ENCODE assay signal across 26 cellular contexts in genomic region chr2:78602862-78603261, GRCh38.
"Had no signal": no experiment of that assay in that cellular context is flagged by ENCODE, and none has a peak within 500 bp of the region (broad histone marks: within the 10 kb centered on the region; RNA-seq: fewer than 3 reads in every experiment).

No MANE protein-coding gene starts in this region.

- H3K27ac ChIP-seq: stomach, suprapubic skin, testis, thoracic aorta, thyroid gland, tibial artery, tibial nerve, transverse colon, upper lobe of left lung, upper lobe of right lung, uterus, vagina had no signal

- H3K27me3 ChIP-seq: stomach, suprapubic skin, testis, thyroid gland, tibial artery, tibial nerve, transverse colon, upper lobe of left lung, upper lobe of right lung, uterus, vagina had no signal

- H3K4me3 ChIP-seq: stomach, suprapubic skin, testis, thoracic aorta, thyroid gland, tibial artery, tibial nerve, transverse colon, upper lobe of left lung, upper lobe of right lung, uterus, vagina had no signal

- H3K9me3 ChIP-seq: stomach, suprapubic skin, testis, thoracic aorta, thyroid gland, tibial artery, tibial nerve, transverse colon, upper lobe of left lung, upper lobe of right lung, uterus, vagina had no signal

- FAIRE-seq: urothelium cell line had no signal

- ATAC-seq: stimulated activated effector memory CD8-positive, alpha-beta T cell treated with anti-CD3 and anti-CD28 coated beads, Interleukin-12 subunit alpha, Interleukin-12 subunit beta, amount 100 ng/mL, for 72 hours; stimulated activated memory B cell treated with anti-CD40 and anti-IgM and Interleukin-4, amounts not matched to agents 10 μg/mL and 1 μg/mL and 100 μg/mL, for 72 hours; stimulated activated naive B cell treated with anti-CD40 and anti-IgM and Interleukin-4, amounts not matched to agents 10 μg/mL and 1 μg/mL and 100 μg/mL, for 72 hours; stimulated activated naive CD8-positive, alpha-beta T cell treated with anti-CD3 and anti-CD28 coated beads, Interleukin-15, amount 100 ng/mL, for 72 hours; stimulated activated naive CD8-positive, alpha-beta T cell treated with anti-CD3 and anti-CD28 coated beads, Interleukin-15, Interleukin-2, amounts not matched to agents 100 U/mL and 50 U/mL, for 24 hours; upper lobe of right lung had no signal

- H3K4me1 ChIP-seq: stomach, suprapubic skin, testis, thyroid gland, tibial artery, tibial nerve, transverse colon, upper lobe of left lung, upper lobe of right lung, uterus, vagina had no signal

- DNase-seq: stimulated activated CD4-positive, alpha-beta T cell treated with anti-CD3 and anti-CD28 coated beads, Interleukin-2, amount 100 ng/mL, for 48 hours; stimulated activated CD4-positive, alpha-beta T cell treated with anti-CD3 and anti-CD28 coated beads, Interleukin-4, amount 100 ng/mL, for 1 hour; stimulated activated CD4-positive, alpha-beta T cell treated with anti-CD3 and anti-CD28 coated beads, Interleukin-4, amount 100 ng/mL, for 24 hours; stimulated activated CD4-positive, alpha-beta T cell treated with anti-CD3 and anti-CD28 coated beads, Interleukin-4, amount 100 ng/mL, for 4 hours; stimulated activated CD8-positive, alpha-beta memory T cell treated with anti-CD3 and anti-CD28 coated beads, Interleukin-4, amount 100 ng/mL, for 48 hours; stimulated activated naive B cell treated with anti-CD40 and anti-IgM and Interleukin-4, amounts not matched to agents 10 μg/mL and 1 μg/mL and 100 μg/mL, for 72 hours; stimulated activated naive CD4-positive, alpha-beta T cell; stimulated activated naive CD8-positive, alpha-beta T cell treated with anti-CD3 and anti-CD28 coated beads, Interleukin-15, amount 100 ng/mL, for 72 hours; stimulated activated naive CD8-positive, alpha-beta T cell treated with anti-CD3 and anti-CD28 coated beads, Interleukin-15, Interleukin-2, amounts not matched to agents 100 U/mL and 50 U/mL, for 24 hours; stomach; substantia nigra; testis; thyroid gland; tibial artery; transverse colon; trophoblast cell; upper lobe of right lung; uterus had no signal

- H3K36me3 ChIP-seq: stomach, suprapubic skin, thoracic aorta, thyroid gland, tibial artery, tibial nerve, transverse colon, upper lobe of left lung, upper lobe of right lung, uterus, vagina had no signal
